ENCODE assay signal across 22 cellular contexts in the genomic region with DNA sequence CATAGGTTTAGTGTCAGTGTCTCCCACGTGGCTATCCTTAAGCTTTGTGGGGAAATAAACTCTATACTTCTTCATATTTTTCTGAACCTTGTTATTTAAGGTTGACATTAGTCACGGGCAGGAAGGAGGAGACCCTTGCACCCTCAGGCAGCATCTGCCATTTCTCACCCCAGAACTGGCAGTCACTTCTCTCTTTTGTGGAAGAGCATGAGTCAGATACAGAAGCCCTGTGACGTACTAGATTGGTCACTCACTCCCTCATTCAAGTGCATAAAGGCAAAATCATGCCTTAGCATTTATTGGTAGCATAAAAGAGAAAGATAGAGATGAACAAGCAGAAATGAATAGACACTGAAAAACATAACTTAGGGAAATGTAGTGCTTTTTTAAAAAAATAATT.
DNase-seq lines count a peak whose midpoint lies in the region; ATAC-seq, FAIRE-seq and TF ChIP-seq lines count a peak whose summit lies in the region.
"Had no signal": no experiment of that assay in that cellular context is flagged by ENCODE, and none has a peak within 500 bp of the region (broad histone marks: within the 10 kb centered on the region; RNA-seq: fewer than 3 reads in every experiment).

No MANE protein-coding gene starts in this region.

- H3K4me1 ChIP-seq in PC-3 (ENCODE audit: insufficient read depth, low read length) = peaks cover 9% of the 10 kb centered on the region
- no peaks in the 10 kb centered on the region for H3K4me1 ChIP-seq in Caco-2

- H3F3A ChIP-seq in PC-3 (ENCODE audit: low read length, unreplicated experiment) = no peaks in the 10 kb centered on the region

- no peak overlapping the region for H2AFZ ChIP-seq in PC-3 (ENCODE audit: low read length)
- H2AFZ ChIP-seq: GM23338, PC-9 had no signal

- no peak overlapping the region for H3K27ac Mint-ChIP-seq in Caco-2 (ENCODE audit: unreplicated experiment)
- H3K27ac Mint-ChIP-seq: activated CD4-positive, alpha-beta T cell treated with anti-CD3 and anti-CD28 coated beads, Interleukin-2, amount 10 ng/mL, durations not matched to agents 24 days and 14 days; CD4-positive, alpha-beta T cell; GM23338; T-helper 1 cell treated with Interleukin-12 subunit alpha and Interleukin-12 subunit beta and Interleukin-4 antibody, amounts not matched to agents 30 μg/mL and 1 μg/mL, for 36 hours had no signal

- H3K4me1 Mint-ChIP-seq in Caco-2 (ENCODE audit: low read depth, unreplicated experiment) = no peaks in the 10 kb centered on the region

- H3K36me3 Mint-ChIP-seq in Caco-2 (ENCODE audit: insufficient read depth, unreplicated experiment) = no peaks in the 10 kb centered on the region

- no peak overlapping the region for H3K4me3 ChIP-seq in PC-3 (ENCODE audit: low read length)
- H3K4me3 ChIP-seq in fibroblast of mammary gland (ENCODE audit: control insufficient read depth, low read depth, low read length) = no peak overlapping the region
- H3K4me3 ChIP-seq in Caco-2 (ENCODE audit: low read depth, low read length) = no peak overlapping the region
- H3K4me3 ChIP-seq: GM23338, mucosa of descending colon, PC-9 had no signal

- BruUV-seq in PC-3 (replicated peaks; lab: Mats Ljungman, UMichigan) = no TSS peak
- no TSS peak for BruUV-seq in Caco-2 (replicated peaks; lab: Mats Ljungman, UMichigan)

- H3K4me2 ChIP-seq in PC-3 (ENCODE audit: low read length) = no peak overlapping the region
- H3K4me2 ChIP-seq: GM23338, PC-9 had no signal

- no peak for TF ChIP-seq POLR2A in H54 (IDR thresholded peaks at IDR 0.05; ENCODE audit: low read depth, low read length)

- no peaks in the 10 kb centered on the region for H3K27me3 ChIP-seq in PC-3 (ENCODE audit: low read length)
- H3K27me3 ChIP-seq in Caco-2 (replicated peaks; ENCODE audit: control insufficient read depth, insufficient read depth, low read length) = no peaks in the 10 kb centered on the region

- H3K9ac ChIP-seq in PC-3 (ENCODE audit: low read length) = no peak overlapping the region

- H3K9me3 ChIP-seq in PC-3 (ENCODE audit: low read length) (no peaks in the 10 kb centered on the region), Caco-2 (no peaks in the 10 kb centered on the region)
- H3K9me3 ChIP-seq: mucosa of descending colon had no signal

- H3K36me3 ChIP-seq in PC-3 (ENCODE audit: low read depth, low read length) (no peaks in the 10 kb centered on the region), Caco-2 (ENCODE audit: control insufficient read depth, insufficient read depth, low read length) (no peaks in the 10 kb centered on the region)

- no peak for TF ChIP-seq CTCF in PC-3 (conservative IDR thresholded peaks at IDR 0.05; ENCODE audit: low read depth, low read length)
- no peak for TF ChIP-seq CTCF in fibroblast of mammary gland (conservative IDR thresholded peaks at IDR 0.05; ENCODE audit: control insufficient read depth, insufficient read depth, low read depth, low read length)
- no peak for TF ChIP-seq CTCF in Caco-2 (IDR thresholded peaks at IDR 0.05; ENCODE audit: insufficient read depth in 1 of 2, low read depth in 1 of 2, low read length in 1 of 2, severe bottlenecking in 1 of 2, unreplicated experiment in 1 of 2)

- CTCF ChIA-PET in PC-3 (lab: Charles Lee) (no interaction called here), Caco-2 (lab: Charles Lee) (no interaction called here)

- H4K20me1 ChIP-seq in PC-3 (ENCODE audit: low read length) = no peaks in the 10 kb centered on the region

- no peaks in the 10 kb centered on the region for H3K9me3 Mint-ChIP-seq in Caco-2 (ENCODE audit: unreplicated experiment)
- H3K9me3 Mint-ChIP-seq: CD4-positive, alpha-beta T cell; GM23338; T-helper 1 cell treated with Interleukin-12 subunit alpha and Interleukin-12 subunit beta and Interleukin-4 antibody, amounts not matched to agents 30 μg/mL and 1 μg/mL, for 36 hours had no signal

- no peaks in the 10 kb centered on the region for H3K9me2 ChIP-seq in PC-3 (replicated peaks; ENCODE audit: low read length)

- peak; percentile 31; the same call in 1 of the 2 replicates for ATAC-seq in PC-3
- ATAC-seq: GM23338, mucosa of descending colon had no signal

- no peaks in the 10 kb centered on the region for H3K79me2 ChIP-seq in PC-3 (ENCODE audit: low read length)

- no peak overlapping the region for H3K27ac ChIP-seq in PC-3 (ENCODE audit: low read length)
- H3K27ac ChIP-seq: HL-60, PC-9 had no signal

- FAIRE-seq in H54 (lab: Jason Lieb, UNC) = no peak
- FAIRE-seq: islet of Langerhans, small intestine had no signal

- no peak overlapping the region for H3K4me3 Mint-ChIP-seq in Caco-2 (ENCODE audit: unreplicated experiment)
- H3K4me3 Mint-ChIP-seq: activated CD4-positive, alpha-beta T cell treated with anti-CD3 and anti-CD28 coated beads, Interleukin-2, amount 10 ng/mL, durations not matched to agents 24 days and 14 days; CD4-positive, alpha-beta T cell; GM23338; T-helper 1 cell treated with Interleukin-12 subunit alpha and Interleukin-12 subunit beta and Interleukin-4 antibody, amounts not matched to agents 30 μg/mL and 1 μg/mL, for 36 hours had no signal

- H3K27me3 Mint-ChIP-seq in Caco-2 (ENCODE audit: insufficient read depth, unreplicated experiment) = peaks cover 13% of the 10 kb centered on the region

- intact Hi-C loops in PC-3 (cut with micrococcal nuclease) = no loop called here
- intact Hi-C loops in Caco-2 (cut with micrococcal nuclease; ENCODE audit: unreplicated experiment) = no loop called here

- POLR2A ChIA-PET in PC-3 (lab: Charles Lee; ENCODE audit: unreplicated experiment) = no interaction called here
- POLR2A ChIA-PET in Caco-2 (lab: Charles Lee) = no interaction called here

- DNase-seq in SIG-M5 treated with dmso at 0.1 percent for 504 hours (lab: John Stamatoyannopoulos, UW; ENCODE audit: unreplicated experiment) (peak; percentile 6), SIG-M5 (lab: John Stamatoyannopoulos, UW) (no peak), H54 (ENCODE audit: insufficient read length, low spot score) (peak; percentile 7), PC-3 (peak; percentile 32), fibroblast of mammary gland (ENCODE audit: low read depth) (peak; percentile 50), HuH-7.5 (ENCODE audit: low spot score) (no peak), Caco-2 (no peak), NCI-H2227 treated with DMSO at 0.1 percent for 48 hours (lab: John Stamatoyannopoulos, UW) (no peak)
- DNase-seq: activated CD4-positive, alpha-beta T cell treated with anti-CD3 and anti-CD28 coated beads, Interleukin-2, amount 10 ng/mL, durations not matched to agents 24 days and 14 days; activated effector memory CD4-positive, alpha-beta T cell treated with anti-CD3 and anti-CD28 coated beads, Interleukin-2, amount 50 U/mL, for 16 hours; CD4-positive, alpha-beta T cell; effector CD4-positive, alpha-beta T cell; GDM1; mucosa of descending colon; NCI-H2171 treated with DMSO at 0.1 percent for 48 hours; PC-9; small intestine; substantia nigra had no signal

Comparison
In these comparisons a context has a peak if more than half of its experiments do, and no peak if none do; other contexts are left out.
1. DNase-seq: peak in SIG-M5 treated with dmso at 0.1 percent for 504 hours (single experiment), H54 (single experiment), PC-3 (single experiment) and fibroblast of mammary gland (single experiment); none in SIG-M5 (single experiment), HuH-7.5 (single experiment), Caco-2 (0 of 2) and NCI-H2227 treated with DMSO at 0.1 percent for 48 hours (single experiment).